In genomic region chr4:73034896-73035295, GRCh38 we compare ENCODE assay signal across 1 cellular context.
TF ChIP-seq lines count a peak whose summit lies in the region.

No MANE protein-coding gene starts in this region.

TF ChIP-seq in GM12878, 131 proteins besides CTCF, POLR2A, EP300 and RAD21 (continued from another document):
- TF ChIP-seq NKRF (conservative IDR thresholded peaks at IDR 0.05): no peak
- no peak for TF ChIP-seq ZBTB33 (IDR thresholded peaks at IDR 0.05)
- no peak for TF ChIP-seq ZBTB40 (IDR thresholded peaks at IDR 0.05; ENCODE audit: borderline replicate concordance)
- no peak for TF ChIP-seq SUZ12 (IDR thresholded peaks at IDR 0.05; ENCODE audit: unreplicated experiment)
- TF ChIP-seq CEBPB (IDR thresholded peaks at IDR 0.05; ENCODE audit: borderline replicate concordance in 1 of 2, low read depth in 2 of 2, low read length in 2 of 2): no peak
- no peak for TF ChIP-seq ZNF687 (IDR thresholded peaks at IDR 0.05)
- TF ChIP-seq MTA3 (IDR thresholded peaks at IDR 0.05; ENCODE audit: borderline replicate concordance, low read length): no peak
- TF ChIP-seq CEBPZ (IDR thresholded peaks at IDR 0.05; ENCODE audit: low read depth, low read length): no peak
- no peak for TF ChIP-seq KDM1A (IDR thresholded peaks at IDR 0.05; ENCODE audit: borderline replicate concordance)
- TF ChIP-seq PBX3 (IDR thresholded peaks at IDR 0.05; ENCODE audit: insufficient replicate concordance, low read depth, low read length): no peak
- no peak for TF ChIP-seq E2F8 (IDR thresholded peaks at IDR 0.05; ENCODE audit: low read depth, partially characterized antibody)
